Comparison of ENCODE assay signal across 1 cellular context in the genomic region with DNA sequence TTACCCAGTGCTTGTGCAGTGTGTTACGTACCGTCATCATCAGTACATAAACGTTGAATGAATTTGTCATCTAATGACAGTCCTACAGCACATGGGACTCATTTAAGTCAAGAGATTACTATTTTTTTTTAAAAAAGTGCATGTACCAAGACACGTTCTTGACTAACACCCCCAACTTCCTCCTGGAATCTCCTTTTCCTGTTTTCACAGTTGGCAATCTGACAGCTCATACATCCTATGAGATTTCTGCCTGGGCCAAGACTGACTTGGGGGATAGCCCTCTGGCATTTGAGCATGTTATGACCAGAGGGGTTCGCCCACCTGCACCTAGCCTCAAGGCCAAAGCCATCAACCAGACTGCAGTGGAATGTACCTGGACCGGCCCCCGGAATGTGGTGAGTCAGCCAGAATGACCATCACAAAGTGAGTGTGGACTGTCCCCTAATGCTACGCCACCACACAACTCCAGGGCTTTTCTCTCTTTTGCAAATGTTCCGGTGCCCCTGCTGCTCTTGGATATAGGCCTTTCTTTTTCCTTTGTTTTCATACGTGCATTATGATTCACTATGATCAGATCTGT.
TF ChIP-seq lines count a peak whose summit lies in the region.

No MANE protein-coding gene starts in this region.

TF ChIP-seq in WTC11, 78 proteins besides CTCF, POLR2A, EP300 and RAD21:
- TF ChIP-seq, protein P1, sequence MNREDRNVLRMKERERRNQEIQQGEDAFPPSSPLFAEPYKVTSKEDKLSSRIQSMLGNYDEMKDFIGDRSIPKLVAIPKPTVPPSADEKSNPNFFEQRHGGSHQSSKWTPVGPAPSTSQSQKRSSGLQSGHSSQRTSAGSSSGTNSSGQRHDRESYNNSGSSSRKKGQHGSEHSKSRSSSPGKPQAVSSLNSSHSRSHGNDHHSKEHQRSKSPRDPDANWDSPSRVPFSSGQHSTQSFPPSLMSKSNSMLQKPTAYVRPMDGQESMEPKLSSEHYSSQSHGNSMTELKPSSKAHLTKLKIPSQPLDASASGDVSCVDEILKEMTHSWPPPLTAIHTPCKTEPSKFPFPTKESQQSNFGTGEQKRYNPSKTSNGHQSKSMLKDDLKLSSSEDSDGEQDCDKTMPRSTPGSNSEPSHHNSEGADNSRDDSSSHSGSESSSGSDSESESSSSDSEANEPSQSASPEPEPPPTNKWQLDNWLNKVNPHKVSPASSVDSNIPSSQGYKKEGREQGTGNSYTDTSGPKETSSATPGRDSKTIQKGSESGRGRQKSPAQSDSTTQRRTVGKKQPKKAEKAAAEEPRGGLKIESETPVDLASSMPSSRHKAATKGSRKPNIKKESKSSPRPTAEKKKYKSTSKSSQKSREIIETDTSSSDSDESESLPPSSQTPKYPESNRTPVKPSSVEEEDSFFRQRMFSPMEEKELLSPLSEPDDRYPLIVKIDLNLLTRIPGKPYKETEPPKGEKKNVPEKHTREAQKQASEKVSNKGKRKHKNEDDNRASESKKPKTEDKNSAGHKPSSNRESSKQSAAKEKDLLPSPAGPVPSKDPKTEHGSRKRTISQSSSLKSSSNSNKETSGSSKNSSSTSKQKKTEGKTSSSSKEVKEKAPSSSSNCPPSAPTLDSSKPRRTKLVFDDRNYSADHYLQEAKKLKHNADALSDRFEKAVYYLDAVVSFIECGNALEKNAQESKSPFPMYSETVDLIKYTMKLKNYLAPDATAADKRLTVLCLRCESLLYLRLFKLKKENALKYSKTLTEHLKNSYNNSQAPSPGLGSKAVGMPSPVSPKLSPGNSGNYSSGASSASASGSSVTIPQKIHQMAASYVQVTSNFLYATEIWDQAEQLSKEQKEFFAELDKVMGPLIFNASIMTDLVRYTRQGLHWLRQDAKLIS (CRISPR knock-in tag; IDR thresholded peaks at IDR 0.05; ENCODE audit: borderline replicate concordance), result no peak
- TF ChIP-seq FOXP1 (CRISPR knock-in tag; IDR thresholded peaks at IDR 0.05; ENCODE audit: borderline replicate concordance) (no peak), TCF7 (CRISPR knock-in tag; IDR thresholded peaks at IDR 0.05; ENCODE audit: low read depth) (no peak), MLX (CRISPR knock-in tag; IDR thresholded peaks at IDR 0.05) (no peak), NR2C2 (CRISPR knock-in tag; IDR thresholded peaks at IDR 0.05) (no peak), ZNF232 (CRISPR knock-in tag; IDR thresholded peaks at IDR 0.05) (no peak), ATF6 (CRISPR knock-in tag; IDR thresholded peaks at IDR 0.05) (no peak), NFATC4 (CRISPR knock-in tag; IDR thresholded peaks at IDR 0.05) (no peak), E2F1 (CRISPR knock-in tag; IDR thresholded peaks at IDR 0.05) (no peak), ZNF317 (CRISPR knock-in tag; IDR thresholded peaks at IDR 0.05; ENCODE audit: borderline replicate concordance, low read depth) (no peak), ZNF121 (CRISPR knock-in tag; IDR thresholded peaks at IDR 0.05) (no peak), ARID4B (CRISPR knock-in tag; IDR thresholded peaks at IDR 0.05; ENCODE audit: borderline replicate concordance) (no peak)
- TF ChIP-seq, protein P2, sequence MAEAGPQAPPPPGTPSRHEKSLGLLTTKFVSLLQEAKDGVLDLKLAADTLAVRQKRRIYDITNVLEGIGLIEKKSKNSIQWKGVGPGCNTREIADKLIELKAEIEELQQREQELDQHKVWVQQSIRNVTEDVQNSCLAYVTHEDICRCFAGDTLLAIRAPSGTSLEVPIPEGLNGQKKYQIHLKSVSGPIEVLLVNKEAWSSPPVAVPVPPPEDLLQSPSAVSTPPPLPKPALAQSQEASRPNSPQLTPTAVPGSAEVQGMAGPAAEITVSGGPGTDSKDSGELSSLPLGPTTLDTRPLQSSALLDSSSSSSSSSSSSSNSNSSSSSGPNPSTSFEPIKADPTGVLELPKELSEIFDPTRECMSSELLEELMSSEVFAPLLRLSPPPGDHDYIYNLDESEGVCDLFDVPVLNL (CRISPR knock-in tag; IDR thresholded peaks at IDR 0.05; ENCODE audit: borderline replicate concordance, low read depth), result no peak
- TF ChIP-seq, protein P3, sequence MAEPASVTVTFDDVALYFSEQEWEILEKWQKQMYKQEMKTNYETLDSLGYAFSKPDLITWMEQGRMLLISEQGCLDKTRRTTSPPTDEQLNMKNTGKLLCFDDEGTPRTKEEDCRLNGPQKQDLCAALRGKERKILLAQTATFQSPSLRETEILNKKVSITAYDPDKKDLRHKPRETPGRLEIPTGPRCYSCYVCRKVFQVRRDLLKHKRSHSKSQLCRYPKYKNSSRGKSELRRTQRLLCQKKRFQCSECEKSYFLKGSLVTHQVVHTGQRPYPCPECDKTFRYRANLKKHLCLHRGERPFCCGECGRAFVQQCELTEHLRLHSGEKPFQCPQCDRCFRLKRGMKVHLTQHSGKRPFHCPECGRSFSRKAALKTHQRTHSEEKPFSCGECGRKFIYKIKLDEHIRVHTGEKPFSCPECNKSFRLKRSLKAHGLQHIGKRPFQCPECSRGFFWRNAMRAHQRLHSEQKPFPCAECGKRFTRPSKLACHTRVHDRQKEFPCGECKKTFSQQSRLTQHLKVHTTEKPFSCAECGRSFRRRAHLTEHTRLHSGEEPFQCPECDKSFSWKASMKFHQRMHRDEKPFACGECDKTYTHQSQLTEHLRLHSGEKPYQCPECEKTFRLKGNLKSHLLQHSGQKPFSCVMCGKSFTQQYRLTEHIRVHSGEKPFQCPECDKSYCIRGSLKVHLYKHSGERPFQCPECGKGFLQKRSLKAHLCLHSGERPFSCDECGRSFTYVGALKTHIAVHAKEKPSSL (CRISPR knock-in tag; conservative IDR thresholded peaks at IDR 0.05), result no peak
- TF ChIP-seq, protein P4, sequence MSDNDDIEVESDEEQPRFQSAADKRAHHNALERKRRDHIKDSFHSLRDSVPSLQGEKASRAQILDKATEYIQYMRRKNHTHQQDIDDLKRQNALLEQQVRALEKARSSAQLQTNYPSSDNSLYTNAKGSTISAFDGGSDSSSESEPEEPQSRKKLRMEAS (CRISPR knock-in tag; IDR thresholded peaks at IDR 0.05), result no peak
TF ChIP-seq in WTC11: peak in this region for 0.
